ENCODE assay signal across 11 cellular contexts in the genomic region with DNA sequence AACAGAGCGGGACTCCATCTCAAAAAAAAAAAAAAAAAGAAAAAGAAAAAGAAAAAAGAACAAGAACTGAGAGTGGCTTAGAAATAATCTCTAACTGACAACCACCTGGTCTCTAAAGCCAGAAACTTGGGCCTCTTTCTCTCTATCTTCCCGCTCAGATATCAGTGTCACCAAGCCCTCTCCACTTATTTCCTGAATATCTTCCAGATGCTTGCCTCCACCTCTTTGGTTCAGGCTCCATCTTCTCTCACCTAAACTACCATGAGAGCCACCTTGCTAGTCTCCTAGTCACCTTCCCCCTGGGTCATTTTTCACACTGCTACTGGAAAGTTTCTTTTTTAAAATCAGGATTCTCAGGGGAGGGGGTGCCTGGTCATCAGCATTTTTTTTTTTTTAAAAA. TPM values are rescaled to one million over a fixed set of nuclear protein-coding genes. Genes with fewer than 3 reads are reported as not detected.
DNase-seq lines count a peak whose midpoint lies in the region; ATAC-seq and TF ChIP-seq lines count a peak whose summit lies in the region.
"Had no signal": no experiment of that assay in that cellular context is flagged by ENCODE, and none has a peak within 500 bp of the region (broad histone marks: within the 10 kb centered on the region; RNA-seq: fewer than 3 reads in every experiment).

No MANE protein-coding gene starts in this region.

- H3K27ac ChIP-seq in breast epithelium (no peak overlapping the region), heart left ventricle (no peak overlapping the region)

- TF ChIP-seq POLR2A in breast epithelium (IDR thresholded peaks at IDR 0.05) = no peak
- 0 out of 2 replicates have a peak, but pooled peaks have one; percentile 8 for TF ChIP-seq POLR2A in Raji (IDR thresholded peaks at IDR 0.05; ENCODE audit: insufficient read depth, low read depth, low read length)
- no peak for TF ChIP-seq POLR2A in heart left ventricle (IDR thresholded peaks at IDR 0.05)

- WGBS in heart left ventricle, 4 donors = 80 to 94% (median 92%) methylated on average over 2 of the region's 2 CpGs

- POLR2A ChIA-PET in MCF 10A (lab: Yijun Ruan, JAX) = interaction anchor here (1.1 to 3.9 kb wide), 9 partner anchors 15 to 113 kb away, joined by 3 to 68 read pairs (median 21); partner anchors contain the start of genes CHMP4A, DHRS1, LTB4R2 and MDP1

- H3K4me3 Mint-ChIP-seq in MCF 10A (ENCODE audit: unreplicated experiment) = peak overlapping the region; percentile 81
- peak overlapping the region; percentile 94 to 98 for H3K4me3 Mint-ChIP-seq in stimulated activated naive CD8-positive, alpha-beta T cell treated with anti-CD3 and anti-CD28 coated beads, Interleukin-15, amount 100 ng/mL, for 72 hours

- CTCF ChIA-PET in MCF 10A (lab: Yijun Ruan, JAX) = interaction anchor here (1.4 to 3.3 kb wide), 3 partner anchors 45 to 111 kb away, joined by 3 to 17 read pairs (median 8); partner anchors contain the start of genes CIDEB and TINF2

- no peak for ATAC-seq in stimulated activated naive CD8-positive, alpha-beta T cell treated with anti-CD3 and anti-CD28 coated beads, Interleukin-15, amount 100 ng/mL, for 72 hours
- ATAC-seq in GM18907 (IDR thresholded peaks at IDR 0.05; ENCODE audit: unreplicated experiment) (no peak), heart left ventricle (no peak), GM21723 (IDR thresholded peaks at IDR 0.05; ENCODE audit: unreplicated experiment) (no peak)
- ATAC-seq: gastrocnemius medialis had no signal

- H3K9me3 Mint-ChIP-seq in MCF 10A (ENCODE audit: unreplicated experiment) = no peaks in the 10 kb centered on the region
- peaks cover 6 to 9% of the 10 kb centered on the region in 2 donors for H3K9me3 Mint-ChIP-seq in stimulated activated naive CD8-positive, alpha-beta T cell treated with anti-CD3 and anti-CD28 coated beads, Interleukin-15, amount 100 ng/mL, for 72 hours

- no TSS peak for BruUV-seq in MCF 10A (replicated peaks; lab: Mats Ljungman, UMichigan)

- H3K36me3 ChIP-seq in breast epithelium (no peaks in the 10 kb centered on the region), heart left ventricle (peaks cover 0 to 35% (median 18%) of the 10 kb centered on the region in 9 donors)

- no peak for DNase-seq in MCF 10A (ENCODE audit: unreplicated experiment)
- DNase-seq in breast epithelium (ENCODE audit: low spot score in 2 of 2) = no peak
- no peak for DNase-seq in fibroblast of villous mesenchyme (ENCODE audit: low read depth)
- no peak for DNase-seq in stimulated activated naive CD8-positive, alpha-beta T cell treated with anti-CD3 and anti-CD28 coated beads, Interleukin-15, amount 100 ng/mL, for 72 hours
- no peak for DNase-seq in heart left ventricle
- DNase-seq: activated CD4-positive, alpha-beta T cell treated with anti-CD3 and anti-CD28 coated beads for 4 hours; gastrocnemius medialis had no signal

- intact Hi-C loops in MCF 10A (cut with micrococcal nuclease) = loop anchor here (5.0 kb wide), 1 partner anchor 45 kb away; the partner anchor contains the start of gene TINF2
- intact Hi-C loops in breast epithelium (cut with DNase I; ENCODE audit: low total_unique reads) = no loop called here
- intact Hi-C loops in heart left ventricle (cut with DNase I) = no loop called here

- no peaks in the 10 kb centered on the region for H3K27me3 Mint-ChIP-seq in MCF 10A (ENCODE audit: insufficient read depth, unreplicated experiment)
- no peaks in the 10 kb centered on the region for H3K27me3 Mint-ChIP-seq in stimulated activated naive CD8-positive, alpha-beta T cell treated with anti-CD3 and anti-CD28 coated beads, Interleukin-15, amount 100 ng/mL, for 72 hours

- H3K27ac Mint-ChIP-seq in MCF 10A (ENCODE audit: low read depth, unreplicated experiment) = no peak overlapping the region
- H3K27ac Mint-ChIP-seq in stimulated activated naive CD8-positive, alpha-beta T cell treated with anti-CD3 and anti-CD28 coated beads, Interleukin-15, amount 100 ng/mL, for 72 hours = peak overlapping the region in 1 of 2 donors; percentile 77

- peaks cover 18% of the 10 kb centered on the region for H3K4me1 Mint-ChIP-seq in MCF 10A (ENCODE audit: insufficient read depth, unreplicated experiment)
- peaks cover 66% of the 10 kb centered on the region for H3K4me1 Mint-ChIP-seq in stimulated activated naive CD8-positive, alpha-beta T cell treated with anti-CD3 and anti-CD28 coated beads, Interleukin-15, amount 100 ng/mL, for 72 hours

- H3K4me3 ChIP-seq in breast epithelium (no peak overlapping the region), fibroblast of villous mesenchyme (ENCODE audit: low read depth, low read length) (peak overlapping the region; percentile 12), heart left ventricle (peak overlapping the region in 4 of 12 donors; percentile 89 to 99 (median 93))

- no peaks in the 10 kb centered on the region for H3K27me3 ChIP-seq in breast epithelium
- H3K27me3 ChIP-seq in heart left ventricle = no peaks in the 10 kb centered on the region
- H3K27me3 ChIP-seq: gastrocnemius medialis had no signal

- peaks cover 52% of the 10 kb centered on the region for H3K36me3 Mint-ChIP-seq in MCF 10A (ENCODE audit: insufficient read depth, unreplicated experiment)

- H3K9me3 ChIP-seq in breast epithelium = no peaks in the 10 kb centered on the region
- H3K9me3 ChIP-seq in heart left ventricle = peaks cover 0 to 4% (median 0%) of the 10 kb centered on the region in 12 donors
- H3K9me3 ChIP-seq: gastrocnemius medialis, thoracic aorta had no signal

- H3K4me1 ChIP-seq in breast epithelium (peaks cover 0 to 7% of the 10 kb centered on the region in 2 donors), heart left ventricle (peaks cover 2 to 47% (median 24%) of the 10 kb centered on the region in 12 donors)

- TF ChIP-seq CTCF in MCF 10A (IDR thresholded peaks at IDR 0.05; ENCODE audit: unreplicated experiment) (no peak), breast epithelium (IDR thresholded peaks at IDR 0.05) (no peak), fibroblast of villous mesenchyme (IDR thresholded peaks at IDR 0.05; ENCODE audit: insufficient read depth, low read depth, low read length) (no peak), heart left ventricle (IDR thresholded peaks at IDR 0.05) (no peak)

RNA-seq across cellular contexts. Expression of gene TM9SF1, which starts 1.8 kb away (rescaled TPM):
- 67.8 and 103 TPM in 2 replicates for total RNA-seq in MCF 10A (2022)
- total RNA-seq in breast epithelium = 10 to 100 TPM; 52.3 to 75.7 (median 71.1) TPM
- total RNA-seq in fibroblast of villous mesenchyme = 64.4 and 96.3 TPM in 2 replicates
- total RNA-seq in heart left ventricle = 10 to 100 TPM; 15.4 to 32.3 (median 26.3) TPM
- polyA plus RNA-seq in heart left ventricle = 10 to 100 TPM in 1 of 2 donors, 1 to 10 TPM in 1; 6.1 to 52.8 TPM

RNA-seq across cellular contexts. Expression of gene TSSK4, which starts 8.4 kb away (rescaled TPM):
- total RNA-seq in MCF 10A (2022) (0.68 and 1.2 TPM in 2 replicates), breast epithelium (1 to 10 TPM in 1 of 3 donors, not detected in 2; 1.3 TPM), fibroblast of villous mesenchyme (under 0.01 and 0.32 TPM in 2 replicates), heart left ventricle (under 1 TPM in 1 of 9 donors, not detected in 8; 0.19 TPM)
- polyA plus RNA-seq in heart left ventricle = under 1 TPM in 1 of 2 donors, not detected in 1; 0.23 TPM
- total RNA-seq: gastrocnemius medialis, thoracic aorta had no signal

RNA-seq across cellular contexts. Expression of gene IPO4, which starts 8.4 kb away (rescaled TPM):
- total RNA-seq in MCF 10A (2022) (57.2 and 100 TPM in 2 replicates), breast epithelium (10 to 100 TPM; 17.0 to 41.6 (median 21.7) TPM), fibroblast of villous mesenchyme (39.6 and 41.9 TPM in 2 replicates), heart left ventricle (10 to 100 TPM in 8 of 9 donors, 1 to 10 TPM in 1; 9.1 to 25.6 (median 17.2) TPM)
- 10 to 100 TPM in 1 of 2 donors, 1 to 10 TPM in 1; 1.8 to 40.0 TPM for polyA plus RNA-seq in heart left ventricle

RNA-seq across cellular contexts. Expression of gene CHMP4A, which starts 16.2 kb away (rescaled TPM):
- total RNA-seq in MCF 10A (2022) (88.6 and 99.0 TPM in 2 replicates), breast epithelium (10 to 100 TPM; 66.5 to 88.8 (median 85.0) TPM), fibroblast of villous mesenchyme (13.8 and 15.8 TPM in 2 replicates), heart left ventricle (10 to 100 TPM; 20.2 to 42.3 (median 34.5) TPM)
- polyA plus RNA-seq in heart left ventricle = 10 to 100 TPM; 32.1 to 72.8 TPM

RNA-seq across cellular contexts. Expression of gene MDP1, which starts 18.8 kb away (rescaled TPM):
- total RNA-seq in MCF 10A (2022) = 11.0 and 20.2 TPM in 2 replicates
- 10 to 100 TPM; 13.1 to 20.8 (median 17.1) TPM for total RNA-seq in breast epithelium
- total RNA-seq in fibroblast of villous mesenchyme = 8.6 and 15.5 TPM in 2 replicates
- total RNA-seq in heart left ventricle = 10 to 100 TPM; 12.8 to 22.6 (median 15.5) TPM
- 10 to 100 TPM; 20.8 to 26.5 TPM for polyA plus RNA-seq in heart left ventricle
